20 cellular contexts compared by ENCODE assay signal in genomic region chrX:46260502-46260901, GRCh38.
A peak's percentile ranks its signal among the peaks of the same experiment; 100 is the strongest.
DNase-seq lines count a peak whose midpoint lies in the region; ATAC-seq lines count a peak whose summit lies in the region.
"Had no signal": no experiment of that assay in that cellular context is flagged by ENCODE, and none has a peak within 500 bp of the region (broad histone marks: within the 10 kb centered on the region; RNA-seq: fewer than 3 reads in every experiment).

No MANE protein-coding gene starts in this region.

- ATAC-seq in GM19324 (IDR thresholded peaks at IDR 0.05; ENCODE audit: low FRiP score, unreplicated experiment): no peak
- ATAC-seq in activated T-cell treated with anti-CD3 and anti-CD28 coated beads, Interleukin-2, amount 50 U/mL, for 72 hours (replicated peaks in 1 of 2): no peak
- no peak for ATAC-seq in stimulated activated naive CD8-positive, alpha-beta T cell treated with anti-CD3 and anti-CD28 coated beads, Interleukin-15, amount 100 ng/mL, for 72 hours
- ATAC-seq: Right ventricle myocardium inferior; stimulated activated memory B cell treated with anti-CD40 and anti-IgM and Interleukin-4, amounts not matched to agents 10 μg/mL and 1 μg/mL and 100 μg/mL, for 72 hours had no signal

- H3K36me3 Mint-ChIP-seq in activated T-cell treated with anti-CD3 and anti-CD28 coated beads, Interleukin-2, amount 50 U/mL, for 72 hours (ENCODE audit: insufficient read depth in 2 of 2): no peaks in the 10 kb centered on the region
- H3K36me3 Mint-ChIP-seq: CD8-positive, alpha-beta memory T cell; stimulated activated memory B cell treated with anti-CD40 and anti-IgM and Interleukin-4, amounts not matched to agents 10 μg/mL and 1 μg/mL and 100 μg/mL, for 72 hours had no signal

- H3K4me1 Mint-ChIP-seq in activated T-cell treated with anti-CD3 and anti-CD28 coated beads, Interleukin-2, amount 50 U/mL, for 72 hours (ENCODE audit: low read depth): no peaks in the 10 kb centered on the region
- H3K4me1 Mint-ChIP-seq in stimulated activated naive CD8-positive, alpha-beta T cell treated with anti-CD3 and anti-CD28 coated beads, Interleukin-15, amount 100 ng/mL, for 72 hours: peaks cover 10% of the 10 kb centered on the region
- H3K4me1 Mint-ChIP-seq: stimulated activated memory B cell treated with anti-CD40 and anti-IgM and Interleukin-4, amounts not matched to agents 10 μg/mL and 1 μg/mL and 100 μg/mL, for 72 hours had no signal

- H3K27ac Mint-ChIP-seq in activated T-cell treated with anti-CD3 and anti-CD28 coated beads, Interleukin-2, amount 50 U/mL, for 72 hours: no peak overlapping the region
- no peak overlapping the region for H3K27ac Mint-ChIP-seq in stimulated activated naive CD8-positive, alpha-beta T cell treated with anti-CD3 and anti-CD28 coated beads, Interleukin-15, amount 100 ng/mL, for 72 hours
- H3K27ac Mint-ChIP-seq: dendritic cell treated with granulocyte-macrophage colony-stimulating factor and Interleukin-4, amounts not matched to agents 40 ng/mL and 50 ng/mL, for 4 days; stimulated activated memory B cell treated with anti-CD40 and anti-IgM and Interleukin-4, amounts not matched to agents 10 μg/mL and 1 μg/mL and 100 μg/mL, for 72 hours had no signal

- peaks cover 5% of the 10 kb centered on the region for H3K27me3 Mint-ChIP-seq in activated T-cell treated with anti-CD3 and anti-CD28 coated beads, Interleukin-2, amount 50 U/mL, for 72 hours (ENCODE audit: low read depth)
- no peaks in the 10 kb centered on the region for H3K27me3 Mint-ChIP-seq in stimulated activated naive CD8-positive, alpha-beta T cell treated with anti-CD3 and anti-CD28 coated beads, Interleukin-15, amount 100 ng/mL, for 72 hours
- H3K27me3 Mint-ChIP-seq: dendritic cell treated with granulocyte-macrophage colony-stimulating factor and Interleukin-4, amounts not matched to agents 40 ng/mL and 50 ng/mL, for 4 days; stimulated activated memory B cell treated with anti-CD40 and anti-IgM and Interleukin-4, amounts not matched to agents 10 μg/mL and 1 μg/mL and 100 μg/mL, for 72 hours had no signal

- H3K9me3 Mint-ChIP-seq in activated T-cell treated with anti-CD3 and anti-CD28 coated beads, Interleukin-2, amount 50 U/mL, for 72 hours: no peaks in the 10 kb centered on the region
- peaks cover 0 to 5% of the 10 kb centered on the region in 2 donors for H3K9me3 Mint-ChIP-seq in stimulated activated naive CD8-positive, alpha-beta T cell treated with anti-CD3 and anti-CD28 coated beads, Interleukin-15, amount 100 ng/mL, for 72 hours
- H3K9me3 Mint-ChIP-seq: CD8-positive, alpha-beta memory T cell; dendritic cell treated with granulocyte-macrophage colony-stimulating factor and Interleukin-4, amounts not matched to agents 40 ng/mL and 50 ng/mL, for 4 days; stimulated activated memory B cell treated with anti-CD40 and anti-IgM and Interleukin-4, amounts not matched to agents 10 μg/mL and 1 μg/mL and 100 μg/mL, for 72 hours had no signal

- no peak overlapping the region for H3K4me3 Mint-ChIP-seq in activated T-cell treated with anti-CD3 and anti-CD28 coated beads, Interleukin-2, amount 50 U/mL, for 72 hours
- no peak overlapping the region for H3K4me3 Mint-ChIP-seq in stimulated activated naive CD8-positive, alpha-beta T cell treated with anti-CD3 and anti-CD28 coated beads, Interleukin-15, amount 100 ng/mL, for 72 hours
- H3K4me3 Mint-ChIP-seq: CD8-positive, alpha-beta memory T cell; dendritic cell treated with granulocyte-macrophage colony-stimulating factor and Interleukin-4, amounts not matched to agents 40 ng/mL and 50 ng/mL, for 4 days; stimulated activated memory B cell treated with anti-CD40 and anti-IgM and Interleukin-4, amounts not matched to agents 10 μg/mL and 1 μg/mL and 100 μg/mL, for 72 hours had no signal

- DNase-seq in M059J (ENCODE audit: low read depth) (peak; percentile 79), astrocyte of the hippocampus (ENCODE audit: low read depth, low spot score) (peak; percentile 41), iPS-NIHi11 (ENCODE audit: low spot score) (peak; percentile 10), NCI-H187 (lab: John Stamatoyannopoulos, UW) (no peak)
- no peak for DNase-seq in activated T-cell treated with anti-CD3 and anti-CD28 coated beads, Interleukin-2, amount 50 U/mL, for 72 hours
- DNase-seq in stimulated activated naive CD8-positive, alpha-beta T cell treated with anti-CD3 and anti-CD28 coated beads, Interleukin-15, amount 100 ng/mL, for 72 hours: no peak
- DNase-seq: activated CD4-positive, alpha-beta T cell treated with anti-CD3 and anti-CD28 coated beads, Interleukin-2, amount 50 U/mL, for 48 hours; activated CD4-positive, CD25-positive, alpha-beta regulatory T cell; adrenal gland; CD8-positive, alpha-beta memory T cell; GM23248; KBM-7; NCI-H1694 treated with DMSO at 0.1 percent for 48 hours; NCI-H69; stimulated activated CD4-positive, alpha-beta T cell treated with anti-CD3 and anti-CD28 coated beads, Interleukin-2, amount 100 ng/mL, for 24 hours; T1000 had no signal

Comparison
In these comparisons a context has a peak if more than half of its experiments do, and no peak if none do; other contexts are left out.
1. DNase-seq: peak in M059J (single experiment), astrocyte of the hippocampus (single experiment) and iPS-NIHi11 (single experiment); none in activated T-cell treated with anti-CD3 and anti-CD28 coated beads, Interleukin-2, amount 50 U/mL, for 72 hours (0 of 2), NCI-H187 (0 of 2) and stimulated activated naive CD8-positive, alpha-beta T cell treated with anti-CD3 and anti-CD28 coated beads, Interleukin-15, amount 100 ng/mL, for 72 hours (0 of 2).